In the genomic region with DNA sequence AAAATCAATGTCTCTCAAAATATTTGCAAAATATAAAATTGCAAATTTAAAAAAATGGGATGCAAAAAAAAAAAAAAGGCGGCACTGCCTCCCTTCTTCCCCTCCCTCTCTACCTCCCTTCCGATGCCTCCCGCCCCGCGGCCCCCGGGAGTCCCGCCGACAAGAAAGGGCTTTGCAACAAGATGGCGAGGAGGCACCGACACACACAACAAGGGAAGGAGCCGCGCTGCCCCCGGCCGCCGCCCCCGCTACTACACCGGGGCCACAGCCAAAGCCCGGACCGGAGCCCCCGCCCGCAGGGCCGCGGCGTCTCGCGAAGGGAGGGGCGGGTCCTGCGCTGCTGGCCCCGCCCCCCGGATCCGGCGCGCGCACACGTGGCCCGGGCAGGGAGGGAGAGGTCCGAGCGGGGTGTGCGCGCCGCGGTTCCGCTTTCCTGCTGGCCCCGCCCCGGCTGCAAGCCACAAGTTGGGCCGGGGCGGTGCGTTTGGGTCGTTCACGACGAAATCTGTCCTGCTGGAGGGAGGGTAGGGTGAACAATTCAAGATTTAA, we compare ENCODE assay signal across 8 cellular contexts. TPM values are rescaled to one million over a fixed set of nuclear protein-coding genes. Genes with fewer than 3 reads are reported as not detected.
DNase-seq lines count a peak whose midpoint lies in the region; ATAC-seq, FAIRE-seq and TF ChIP-seq lines count a peak whose summit lies in the region.

A gene with protein sequence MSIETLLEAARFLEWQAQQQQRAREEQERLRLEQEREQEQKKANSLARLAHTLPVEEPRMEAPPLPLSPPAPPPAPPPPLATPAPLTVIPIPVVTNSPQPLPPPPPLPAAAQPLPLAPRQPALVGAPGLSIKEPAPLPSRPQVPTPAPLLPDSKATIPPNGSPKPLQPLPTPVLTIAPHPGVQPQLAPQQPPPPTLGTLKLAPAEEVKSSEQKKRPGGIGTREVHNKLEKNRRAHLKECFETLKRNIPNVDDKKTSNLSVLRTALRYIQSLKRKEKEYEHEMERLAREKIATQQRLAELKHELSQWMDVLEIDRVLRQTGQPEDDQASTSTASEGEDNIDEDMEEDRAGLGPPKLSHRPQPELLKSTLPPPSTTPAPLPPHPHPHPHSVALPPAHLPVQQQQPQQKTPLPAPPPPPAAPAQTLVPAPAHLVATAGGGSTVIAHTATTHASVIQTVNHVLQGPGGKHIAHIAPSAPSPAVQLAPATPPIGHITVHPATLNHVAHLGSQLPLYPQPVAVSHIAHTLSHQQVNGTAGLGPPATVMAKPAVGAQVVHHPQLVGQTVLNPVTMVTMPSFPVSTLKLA (minus strand): TSS at position 184 of the 549 bp plus-strand sequence. CDS start 348 bp downstream, outside the sequence.

- H3K4me1 Mint-ChIP-seq in activated T-helper 1 cell treated with anti-CD3 and anti-CD28 coated beads, Interleukin-12 subunit alpha, Interleukin-12 subunit beta, Interleukin-2, Interleukin-4 antibody, amounts not matched to agents 30 ng/mL and 10 ng/mL and 1 ng/mL, durations not matched to agents 14 hours and 24 hours and 36 hours (ENCODE audit: low read depth) = peaks cover 56% of the 10 kb centered on the region
- H3K4me1 Mint-ChIP-seq in naive thymus-derived CD8-positive, alpha-beta T cell = peaks cover 28 to 51% (median 41%) of the 10 kb centered on the region in 4 donors
- peaks cover 54% of the 10 kb centered on the region for H3K4me1 Mint-ChIP-seq in stimulated activated memory B cell treated with anti-CD40 and anti-IgM and Interleukin-4, amounts not matched to agents 10 μg/mL and 1 μg/mL and 100 μg/mL, for 72 hours

- no peak for FAIRE-seq in RCC 7860 (lab: Jason Lieb, UNC)

- H3K79me2 ChIP-seq in KMS-11 (ENCODE audit: insufficient read depth, low read depth) = no peaks in the 10 kb centered on the region

- H2AFZ ChIP-seq in KMS-11 (ENCODE audit: low read depth) = peak within 1 kb of the TSS; percentile 76; the same call in 1 of the 2 replicates

- H3K27ac Mint-ChIP-seq in activated T-helper 1 cell treated with anti-CD3 and anti-CD28 coated beads, Interleukin-12 subunit alpha, Interleukin-12 subunit beta, Interleukin-2, Interleukin-4 antibody, amounts not matched to agents 30 ng/mL and 10 ng/mL and 1 ng/mL, durations not matched to agents 14 hours and 24 hours and 36 hours = peak within 1 kb of the TSS; percentile 100
- peak within 1 kb of the TSS; percentile 93 to 100 (median 100) for H3K27ac Mint-ChIP-seq in naive thymus-derived CD8-positive, alpha-beta T cell
- peak within 1 kb of the TSS; percentile 98 for H3K27ac Mint-ChIP-seq in stimulated activated memory B cell treated with anti-CD40 and anti-IgM and Interleukin-4, amounts not matched to agents 10 μg/mL and 1 μg/mL and 100 μg/mL, for 72 hours

- H3K4me1 ChIP-seq in KMS-11 (ENCODE audit: low read depth, poor library complexity, severe bottlenecking) = no peaks in the 10 kb centered on the region

- no peak for TF ChIP-seq CTCF in KMS-11 (conservative IDR thresholded peaks at IDR 0.05; ENCODE audit: low read depth, low read length)

- peak; percentile 35 for ATAC-seq in GM21723 (IDR thresholded peaks at IDR 0.05; ENCODE audit: unreplicated experiment)
- ATAC-seq in naive thymus-derived CD8-positive, alpha-beta T cell = peak; percentile 45 to 54
- peak; percentile 73 for ATAC-seq in stimulated activated memory B cell treated with anti-CD40 and anti-IgM and Interleukin-4, amounts not matched to agents 10 μg/mL and 1 μg/mL and 100 μg/mL, for 72 hours

- H3K27me3 Mint-ChIP-seq in activated T-helper 1 cell treated with anti-CD3 and anti-CD28 coated beads, Interleukin-12 subunit alpha, Interleukin-12 subunit beta, Interleukin-2, Interleukin-4 antibody, amounts not matched to agents 30 ng/mL and 10 ng/mL and 1 ng/mL, durations not matched to agents 14 hours and 24 hours and 36 hours (ENCODE audit: insufficient read depth) = no peaks in the 10 kb centered on the region
- H3K27me3 Mint-ChIP-seq in naive thymus-derived CD8-positive, alpha-beta T cell = no peaks in the 10 kb centered on the region
- H3K27me3 Mint-ChIP-seq in stimulated activated memory B cell treated with anti-CD40 and anti-IgM and Interleukin-4, amounts not matched to agents 10 μg/mL and 1 μg/mL and 100 μg/mL, for 72 hours = no peaks in the 10 kb centered on the region

- no peaks in the 10 kb centered on the region for H3K27me3 ChIP-seq in KMS-11 (ENCODE audit: insufficient read depth, low read depth)

- no peaks in the 10 kb centered on the region for H3K9me3 Mint-ChIP-seq in activated T-helper 1 cell treated with anti-CD3 and anti-CD28 coated beads, Interleukin-12 subunit alpha, Interleukin-12 subunit beta, Interleukin-2, Interleukin-4 antibody, amounts not matched to agents 30 ng/mL and 10 ng/mL and 1 ng/mL, durations not matched to agents 14 hours and 24 hours and 36 hours
- H3K9me3 Mint-ChIP-seq in naive thymus-derived CD8-positive, alpha-beta T cell = peaks cover 0 to 3% (median 0%) of the 10 kb centered on the region in 9 donors
- no peaks in the 10 kb centered on the region for H3K9me3 Mint-ChIP-seq in stimulated activated memory B cell treated with anti-CD40 and anti-IgM and Interleukin-4, amounts not matched to agents 10 μg/mL and 1 μg/mL and 100 μg/mL, for 72 hours

- no peak within 1 kb of the TSS for H3K4me3 ChIP-seq in KMS-11 (IDR thresholded peaks at IDR 0.05; ENCODE audit: insufficient read depth, low read depth, low read length)

- peaks cover 7% of the 10 kb centered on the region for H3K36me3 Mint-ChIP-seq in activated T-helper 1 cell treated with anti-CD3 and anti-CD28 coated beads, Interleukin-12 subunit alpha, Interleukin-12 subunit beta, Interleukin-2, Interleukin-4 antibody, amounts not matched to agents 30 ng/mL and 10 ng/mL and 1 ng/mL, durations not matched to agents 14 hours and 24 hours and 36 hours (ENCODE audit: low read depth)
- peaks cover 0 to 5% (median 0%) of the 10 kb centered on the region in 3 donors for H3K36me3 Mint-ChIP-seq in naive thymus-derived CD8-positive, alpha-beta T cell
- H3K36me3 Mint-ChIP-seq in stimulated activated memory B cell treated with anti-CD40 and anti-IgM and Interleukin-4, amounts not matched to agents 10 μg/mL and 1 μg/mL and 100 μg/mL, for 72 hours = no peaks in the 10 kb centered on the region

- peak within 1 kb of the TSS; percentile 61 for H3K4me2 ChIP-seq in KMS-11

- peak within 1 kb of the TSS; percentile 92 for H3K9ac ChIP-seq in KMS-11

- peak; percentile 95 for DNase-seq in DMS53 (lab: John Stamatoyannopoulos, UW)
- peak; percentile 81 for DNase-seq in RCC 7860 (ENCODE audit: low spot score)
- peak; percentile 95 for DNase-seq in activated T-helper 1 cell treated with anti-CD3 and anti-CD28 coated beads, Interleukin-12 subunit alpha, Interleukin-12 subunit beta, Interleukin-2, Interleukin-4 antibody, amounts not matched to agents 30 ng/mL and 10 ng/mL and 1 ng/mL, durations not matched to agents 14 hours and 24 hours and 36 hours (ENCODE audit: low spot score)
- peak; percentile 96 for DNase-seq in fibroblast of gingiva (ENCODE audit: low read depth)
- peak in 9 of 10 donors; percentile 92 to 98 (median 95) for DNase-seq in naive thymus-derived CD8-positive, alpha-beta T cell

- intact Hi-C loops in activated T-helper 1 cell treated with anti-CD3 and anti-CD28 coated beads, Interleukin-12 subunit alpha, Interleukin-12 subunit beta, Interleukin-2, Interleukin-4 antibody, amounts not matched to agents 30 ng/mL and 10 ng/mL and 1 ng/mL, durations not matched to agents 14 hours and 24 hours and 36 hours (cut with micrococcal nuclease) = loop anchor here (1.0 to 5.0 kb wide), 10 partner anchors 9 to 684 kb away; a partner anchor contains a TSS

- peak within 1 kb of the TSS; percentile 93 for H3K4me3 Mint-ChIP-seq in activated T-helper 1 cell treated with anti-CD3 and anti-CD28 coated beads, Interleukin-12 subunit alpha, Interleukin-12 subunit beta, Interleukin-2, Interleukin-4 antibody, amounts not matched to agents 30 ng/mL and 10 ng/mL and 1 ng/mL, durations not matched to agents 14 hours and 24 hours and 36 hours
- H3K4me3 Mint-ChIP-seq in naive thymus-derived CD8-positive, alpha-beta T cell = peak within 1 kb of the TSS; percentile 93 to 100 (median 99)
- H3K4me3 Mint-ChIP-seq in stimulated activated memory B cell treated with anti-CD40 and anti-IgM and Interleukin-4, amounts not matched to agents 10 μg/mL and 1 μg/mL and 100 μg/mL, for 72 hours = peak within 1 kb of the TSS; percentile 87

- no peaks in the 10 kb centered on the region for H4K20me1 ChIP-seq in KMS-11 (ENCODE audit: insufficient read depth)

- H3K36me3 ChIP-seq in KMS-11 (ENCODE audit: insufficient read depth) = no peaks in the 10 kb centered on the region

- POLR2A ChIA-PET in naive thymus-derived CD8-positive, alpha-beta T cell (lab: Charles Lee) = interaction anchor here (0.7 to 5.1 kb wide), 15 partner anchors 9 to 1742 kb away, joined by 3 to 66 read pairs (median 4); a partner anchor contains a TSS

- peak within 1 kb of the TSS; percentile 89 for H3K27ac ChIP-seq in KMS-11

RNA-seq across cellular contexts. Expression of the gene that starts here (rescaled TPM):
- total RNA-seq in activated T-helper 1 cell treated with anti-CD3 and anti-CD28 coated beads, Interleukin-12 subunit alpha, Interleukin-12 subunit beta, Interleukin-2, Interleukin-4 antibody, amounts not matched to agents 30 ng/mL and 10 ng/mL and 1 ng/mL, durations not matched to agents 14 hours and 24 hours and 36 hours = 31.5 and 35.9 TPM in 2 replicates
- total RNA-seq in naive thymus-derived CD8-positive, alpha-beta T cell = 10 to 100 TPM; 60.8 to 67.4 TPM
- under 1 TPM; 0.73 to 0.96 (median 0.79) TPM for polyA plus RNA-seq in naive thymus-derived CD8-positive, alpha-beta T cell
